In genomic region chr18:44580159-44580558, GRCh38 we compare ENCODE assay signal across 26 cellular contexts.
"Had no signal": no experiment of that assay in that cellular context is flagged by ENCODE, and none has a peak within 500 bp of the region (broad histone marks: within the 10 kb centered on the region; RNA-seq: fewer than 3 reads in every experiment).

No MANE protein-coding gene starts in this region.

- H3K36me3 Mint-ChIP-seq: activated CD8-positive, alpha-beta memory T cell treated with anti-CD3 and anti-CD28 coated beads, Interleukin-2, amount 10 ng/mL, durations not matched to agents 7 days and 5 days; activated naive CD4-positive, alpha-beta T cell treated with anti-CD3 and anti-CD28 coated beads, Interleukin-2, amount 50 U/mL, for 24 hours; T-cell had no signal

- H3K9me3 Mint-ChIP-seq: activated B cell treated with CpG ODN at 0.5 μM for 24 hours; activated CD4-positive, alpha-beta T cell treated with anti-CD3 and anti-CD28 coated beads, Interleukin-2, amount 10 ng/mL, durations not matched to agents 24 days and 14 days; activated naive CD4-positive, alpha-beta T cell treated with anti-CD3 and anti-CD28 coated beads, Interleukin-2, amount 50 U/mL, for 24 hours; activated T-cell treated with anti-CD3 and anti-CD28 coated beads, Interleukin-2, amount 50 U/mL, for 24 hours; activated T-helper 1 cell treated with anti-CD3 and anti-CD28 coated beads, Interleukin-12 subunit alpha, Interleukin-12 subunit beta, Interleukin-2, Interleukin-4 antibody, amounts not matched to agents 30 ng/mL and 10 ng/mL and 1 ng/mL, durations not matched to agents 14 hours and 24 hours and 36 hours; T-cell had no signal

- H3K4me3 Mint-ChIP-seq: activated B cell treated with CpG ODN at 0.5 μM for 24 hours; activated CD4-positive, alpha-beta T cell treated with anti-CD3 and anti-CD28 coated beads, Interleukin-2, amount 10 ng/mL, durations not matched to agents 24 days and 14 days; activated CD8-positive, alpha-beta memory T cell treated with anti-CD3 and anti-CD28 coated beads, Interleukin-2, amount 10 ng/mL, durations not matched to agents 7 days and 5 days; activated naive CD4-positive, alpha-beta T cell treated with anti-CD3 and anti-CD28 coated beads, Interleukin-2, amount 50 U/mL, for 24 hours; activated T-cell treated with anti-CD3 and anti-CD28 coated beads, Interleukin-2, amount 50 U/mL, for 24 hours; activated T-helper 1 cell treated with anti-CD3 and anti-CD28 coated beads, Interleukin-12 subunit alpha, Interleukin-12 subunit beta, Interleukin-2, Interleukin-4 antibody, amounts not matched to agents 30 ng/mL and 10 ng/mL and 1 ng/mL, durations not matched to agents 14 hours and 24 hours and 36 hours; T-cell had no signal

- H3K27me3 Mint-ChIP-seq: activated B cell treated with CpG ODN at 0.5 μM for 24 hours; activated T-cell treated with anti-CD3 and anti-CD28 coated beads, Interleukin-2, amount 50 U/mL, for 24 hours had no signal

- ATAC-seq: activated CD8-positive, alpha-beta memory T cell treated with anti-CD3 and anti-CD28 coated beads, Interleukin-2, amount 10 ng/mL, durations not matched to agents 7 days and 5 days; T-cell had no signal

- H3K27ac Mint-ChIP-seq: activated B cell treated with CpG ODN at 0.5 μM for 24 hours; activated CD4-positive, alpha-beta T cell treated with anti-CD3 and anti-CD28 coated beads, Interleukin-2, amount 10 ng/mL, durations not matched to agents 24 days and 14 days; activated CD8-positive, alpha-beta memory T cell treated with anti-CD3 and anti-CD28 coated beads, Interleukin-2, amount 10 ng/mL, durations not matched to agents 7 days and 5 days; activated naive CD4-positive, alpha-beta T cell treated with anti-CD3 and anti-CD28 coated beads, Interleukin-2, amount 50 U/mL, for 24 hours; activated T-cell treated with anti-CD3 and anti-CD28 coated beads, Interleukin-2, amount 50 U/mL, for 24 hours; activated T-helper 1 cell treated with anti-CD3 and anti-CD28 coated beads, Interleukin-12 subunit alpha, Interleukin-12 subunit beta, Interleukin-2, Interleukin-4 antibody, amounts not matched to agents 30 ng/mL and 10 ng/mL and 1 ng/mL, durations not matched to agents 14 hours and 24 hours and 36 hours; T-cell had no signal

- H3K4me1 Mint-ChIP-seq: activated CD4-positive, alpha-beta T cell treated with anti-CD3 and anti-CD28 coated beads, Interleukin-2, amount 10 ng/mL, durations not matched to agents 24 days and 14 days; activated naive CD4-positive, alpha-beta T cell treated with anti-CD3 and anti-CD28 coated beads, Interleukin-2, amount 50 U/mL, for 24 hours had no signal

- FAIRE-seq: bronchial epithelial cell, RCC 7860, TTC549 had no signal

- DNase-seq: activated B cell treated with CpG ODN at 0.5 μM for 24 hours; activated CD4-positive, alpha-beta T cell treated with anti-CD3 and anti-CD28 coated beads for 1 hour; activated CD4-positive, alpha-beta T cell treated with anti-CD3 and anti-CD28 coated beads, Interleukin-2, amount 10 ng/mL, durations not matched to agents 24 days and 14 days; activated CD4-positive, alpha-beta T cell treated with anti-CD3 and anti-CD28 coated beads, Interleukin-2, amount 50 U/mL, for 48 hours; activated CD8-positive, alpha-beta memory T cell treated with anti-CD3 and anti-CD28 coated beads, Interleukin-2, amount 10 ng/mL, durations not matched to agents 7 days and 5 days; activated effector memory CD4-positive, alpha-beta T cell treated with Interleukin-2 at 50 U/mL for 16 hours; activated naive CD4-positive, alpha-beta T cell; activated T-cell treated with anti-CD3 and anti-CD28 coated beads, Interleukin-2, amount 50 U/mL, for 24 hours; amygdala; central memory CD4-positive, alpha-beta T cell; MM.1S; NCI-H1105 treated with DMSO at 0.1 percent for 48 hours; NCI-H146; NCI-H187 treated with DMSO at 0.1 percent for 48 hours; NCI-H2081 treated with DMSO at 0.1 percent for 48 hours; NCI-H446; NCI-H524; SHP77 treated with DMSO at 0.1 percent for 48 hours; T-cell; T-helper 2 cell; T1000 had no signal
